ENCODE assay signal across 23 cellular contexts in genomic region chr12:128190052-128190451, GRCh38.
DNase-seq lines count a peak whose midpoint lies in the region; ATAC-seq, FAIRE-seq and TF ChIP-seq lines count a peak whose summit lies in the region.
"Had no signal": no experiment of that assay in that cellular context is flagged by ENCODE, and none has a peak within 500 bp of the region (broad histone marks: within the 10 kb centered on the region; RNA-seq: fewer than 3 reads in every experiment).

No MANE protein-coding gene starts in this region.

- no peaks in the 10 kb centered on the region; a peak in 1 of 7 replicates for H3K36me3 Mint-ChIP-seq in H9 (ENCODE audit: insufficient read depth in 1 of 3, low read depth in 3 of 3)
- no peaks in the 10 kb centered on the region for H3K36me3 Mint-ChIP-seq in neural progenitor cell
- H3K36me3 Mint-ChIP-seq: CD4-positive, CD25-positive, alpha-beta regulatory T cell; CD8-positive, alpha-beta T cell had no signal

- no CpG with 5 or more reads among the region's 10 CpGs for WGBS in H9 (ENCODE audit: extremely low coverage, insufficient read length, low lambda C conversion rate)
- WGBS in GM12878 (ENCODE audit: insufficient coverage, insufficient replicate concordance, low lambda C conversion rate, missing lambda C conversion rate): 76% methylated on average over 9 of the region's 10 CpGs
- 76% methylated on average over 9 of the region's 10 CpGs; no CpG with 5 or more reads in 1 of the 2 experiments for WGBS in H1 (ENCODE audit: extremely low coverage in 1 of 2, insufficient coverage in 1 of 2, insufficient read length in 1 of 2, insufficient replicate concordance in 2 of 2, low coverage in 1 of 2, low lambda C conversion rate in 2 of 2, missing lambda C conversion rate in 1 of 2), 2 experiments

- ATAC-seq in GM12878: no peak
- ATAC-seq in HG03175 (IDR thresholded peaks at IDR 0.05; ENCODE audit: unreplicated experiment): no peak
- ATAC-seq: CD8-positive, alpha-beta T cell had no signal

- intact Hi-C loops in GM12878 (cut with micrococcal nuclease; ENCODE audit: unreplicated experiment): no loop called here

- no peak overlapping the region for H2BK20ac ChIP-seq in H9 (ENCODE audit: low read depth, low read length, poor library complexity, severe bottlenecking)
- H2BK20ac ChIP-seq in H1 (ENCODE audit: low read length): no peak overlapping the region

- no peaks in the 10 kb centered on the region for H3K79me2 ChIP-seq in H9 (ENCODE audit: insufficient read depth, low read length)
- H3K79me2 ChIP-seq in GM12878 (ENCODE audit: control insufficient read depth, insufficient read depth, low read length): no peaks in the 10 kb centered on the region
- H3K79me2 ChIP-seq in H1 (ENCODE audit: control insufficient read depth in 1 of 2, insufficient read depth in 2 of 2, low read length in 2 of 2): no peaks in the 10 kb centered on the region
- no peaks in the 10 kb centered on the region for H3K79me2 ChIP-seq in neural progenitor cell (ENCODE audit: low read depth)

- no peak overlapping the region for H3T11ph ChIP-seq in H9 (ENCODE audit: low read length)

- H3K4me1 Mint-ChIP-seq in H9: peaks cover 2 to 7% of the 10 kb centered on the region in 2 experiments; a peak in 2 of 4 replicates
- H3K4me1 Mint-ChIP-seq in neural progenitor cell: no peaks in the 10 kb centered on the region
- H3K4me1 Mint-ChIP-seq: B cell; CD4-positive, CD25-positive, alpha-beta regulatory T cell had no signal

- DNase-seq in H9 (no peak), GM12878 (ENCODE audit: low read depth, low spot score) (no peak), H1 (ENCODE audit: low read depth in 1 of 2, low spot score in 2 of 2) (no peak), neural progenitor cell (ENCODE audit: low spot score) (no peak), Kasumi-1 (lab: John Stamatoyannopoulos, UW) (no peak), H4 (ENCODE audit: low spot score) (no peak)
- DNase-seq in stimulated activated CD4-positive, alpha-beta T cell treated with anti-CD3 and anti-CD28 coated beads, Interleukin-12 subunit alpha, Interleukin-12 subunit beta, amount 100 ng/mL, for 4 hours: no peak
- DNase-seq: Caco-2; CD4-positive, CD25-positive, alpha-beta regulatory T cell; CD8-positive, alpha-beta T cell; DMS153; DND-41; GOT3; HFFc6 had no signal

- H2BK5ac ChIP-seq in H9 (ENCODE audit: insufficient read length, low read length) (no peak overlapping the region), H1 (ENCODE audit: low read depth, low read length) (no peak overlapping the region)

- H2BK120ac ChIP-seq in H9 (ENCODE audit: low read depth, low read length, poor library complexity, severe bottlenecking) (no peak overlapping the region), H1 (replicated peaks; ENCODE audit: low read depth, low read length) (no peak overlapping the region)

- H3K27ac Mint-ChIP-seq in H9: no peak overlapping the region
- H3K27ac Mint-ChIP-seq in neural progenitor cell: no peak overlapping the region
- H3K27ac Mint-ChIP-seq: B cell; CD4-positive, CD25-positive, alpha-beta regulatory T cell; CD8-positive, alpha-beta T cell; HFFc6 had no signal

- no peaks in the 10 kb centered on the region for H3F3A ChIP-seq in neural progenitor cell (ENCODE audit: low read depth)

- TF ChIP-seq CTCF in H9 (conservative IDR thresholded peaks at IDR 0.05) (no peak), GM12878 (IDR thresholded peaks at IDR 0.05 in 2 of 3, conservative IDR thresholded peaks at IDR 0.05 in 1 of 3; ENCODE audit: control insufficient read depth in 2 of 3, extremely low read depth in 1 of 3, insufficient read depth in 1 of 3, low read depth in 3 of 3, low read length in 3 of 3) (no peak), H1 (IDR thresholded peaks at IDR 0.05; ENCODE audit: control extremely low read depth in 1 of 3, insufficient read depth in 1 of 3, low read depth in 1 of 3, low read length in 3 of 3) (no peak), neural progenitor cell (IDR thresholded peaks at IDR 0.05) (no peak)

- TF ChIP-seq EP300 in GM12878 (IDR thresholded peaks at IDR 0.05; ENCODE audit: borderline replicate concordance in 1 of 2, control insufficient read depth in 1 of 2, low read depth in 2 of 2, low read length in 2 of 2) (no peak), H1 (IDR thresholded peaks at IDR 0.05; ENCODE audit: borderline replicate concordance in 1 of 2, low read depth in 2 of 2, low read length in 2 of 2) (no peak)

- H3K4me3 Mint-ChIP-seq in H9: no peak overlapping the region
- H3K4me3 Mint-ChIP-seq in neural progenitor cell: no peak overlapping the region
- H3K4me3 Mint-ChIP-seq: B cell; CD4-positive, CD25-positive, alpha-beta regulatory T cell; CD8-positive, alpha-beta T cell; HFFc6 had no signal

- H3K9me3 Mint-ChIP-seq in H9: peaks cover 8 to 9% of the 10 kb centered on the region in 2 experiments; a peak in 4 of 5 replicates
- no peaks in the 10 kb centered on the region for H3K9me3 Mint-ChIP-seq in neural progenitor cell

- H2AK5ac ChIP-seq in H9 (ENCODE audit: insufficient read length, low read length): no peak overlapping the region
- H2AK5ac ChIP-seq in H1 (ENCODE audit: low read depth, low read length): peak overlapping the region; percentile 66; the same call in 1 of the 2 replicates

- H3K27me3 ChIP-seq in H9 (ENCODE audit: insufficient read depth, low read length): no peaks in the 10 kb centered on the region
- H3K27me3 ChIP-seq in GM12878 (replicated peaks in 1 of 2; ENCODE audit: control insufficient read depth in 2 of 2, insufficient read depth in 2 of 2, low read length in 1 of 2): no peaks in the 10 kb centered on the region
- H3K27me3 ChIP-seq in H1 (replicated peaks in 1 of 4; ENCODE audit: control insufficient read depth in 3 of 4, extremely low read depth in 1 of 4, insufficient read depth in 3 of 4, low read length in 3 of 4): no peaks in the 10 kb centered on the region
- H3K27me3 ChIP-seq in neural progenitor cell: peaks cover 5% of the 10 kb centered on the region
- H3K27me3 ChIP-seq: BLaER1 had no signal

- H3K9me3 ChIP-seq in H9 (ENCODE audit: control insufficient read depth, low read depth, low read length) (no peaks in the 10 kb centered on the region), GM12878 (replicated peaks; ENCODE audit: control insufficient read depth, insufficient read depth, low read length) (no peaks in the 10 kb centered on the region; the same call in 2 of the 3 replicates), H1 (ENCODE audit: insufficient read depth in 2 of 2, low read depth in 1 of 2, low read length in 1 of 2) (0 out of 4 replicates have a peak, but pooled peaks cover 6 to 10% of the 10 kb centered on the region in 2 experiments), neural progenitor cell (ENCODE audit: low read depth) (no peaks in the 10 kb centered on the region)
- H3K9me3 ChIP-seq: Caco-2, HAP-1 had no signal

- H3K18ac ChIP-seq in H9 (ENCODE audit: insufficient read length, low read depth, low read length) (peak overlapping the region; percentile 16), H1 (ENCODE audit: extremely low read depth, low read length) (peak overlapping the region; percentile 25; the same call in 1 of the 2 replicates)

- TF ChIP-seq POLR2A in GM12878 (IDR thresholded peaks at IDR 0.05; ENCODE audit: low read depth, low read length) (no peak), H1 (IDR thresholded peaks at IDR 0.05; ENCODE audit: control extremely low read depth in 1 of 2, low read depth in 2 of 2, low read length in 2 of 2) (no peak)

- H3K79me1 ChIP-seq in H9 (ENCODE audit: insufficient read depth, low read depth, low read length, poor library complexity, severe bottlenecking) (no peaks in the 10 kb centered on the region), H1 (ENCODE audit: low read depth, low read length) (no peaks in the 10 kb centered on the region)

- TF ChIP-seq RAD21 in GM12878 (IDR thresholded peaks at IDR 0.05; ENCODE audit: insufficient read depth, low read depth, low read length) (no peak), H1 (IDR thresholded peaks at IDR 0.05 in 1 of 2, conservative IDR thresholded peaks at IDR 0.05 in 1 of 2; ENCODE audit: low read depth in 2 of 2, low read length in 2 of 2) (no peak)

- BruUV-seq in GM12878 (replicated peaks; lab: Mats Ljungman, UMichigan): no TSS peak

- H3K9ac ChIP-seq in H9 (ENCODE audit: extremely low read depth, insufficient read length, low read length) (no peak overlapping the region), GM12878 (ENCODE audit: control insufficient read depth, insufficient read depth, low read length) (no peak overlapping the region), H1 (replicated peaks in 1 of 4; ENCODE audit: extremely low read depth in 1 of 4, low read depth in 3 of 4, low read length in 3 of 4) (no peak overlapping the region), neural progenitor cell (no peak overlapping the region)
- H3K9ac ChIP-seq: BLaER1 had no signal

- H2BK15ac ChIP-seq in H9 (ENCODE audit: low read depth, low read length): no peak overlapping the region
- no peak overlapping the region for H2BK15ac ChIP-seq in H1 (ENCODE audit: low read length)

- H4K8ac ChIP-seq in H9 (replicated peaks; ENCODE audit: insufficient read length, low read depth, low read length) (no peak overlapping the region), H1 (ENCODE audit: extremely low read depth, insufficient read depth, low read length) (no peak overlapping the region)

- CTCF ChIA-PET in GM12878 (lab: Yijun Ruan, JAX): no interaction called here
- CTCF ChIA-PET in H1 (lab: Charles Lee; ENCODE audit: partially characterized antibody): interaction anchor here (0.5 to 2.0 kb wide), 31 partner anchors 9 to 479 kb away, joined by 3 to 13 read pairs (median 4); no protein-coding TSS in a partner anchor

- no peak overlapping the region for H4K91ac ChIP-seq in H9 (ENCODE audit: insufficient read length, low read depth, low read length)
- no peak overlapping the region for H4K91ac ChIP-seq in H1 (replicated peaks; ENCODE audit: insufficient read length, low read length)

- H3K36me3 ChIP-seq in GM12878 (ENCODE audit: control insufficient read depth in 2 of 2, insufficient read depth in 2 of 2, low read length in 1 of 2) (no peaks in the 10 kb centered on the region), H1 (ENCODE audit: control insufficient read depth in 2 of 4, insufficient read depth in 4 of 4, low read length in 3 of 4) (no peaks in the 10 kb centered on the region), neural progenitor cell (no peaks in the 10 kb centered on the region)
- H3K36me3 ChIP-seq: BLaER1, HAP-1 had no signal

- H3K4ac ChIP-seq in H9 (ENCODE audit: low read depth, low read length): no peak overlapping the region
- no peak overlapping the region for H3K4ac ChIP-seq in H1 (replicated peaks; ENCODE audit: insufficient read length, low read depth, low read length)

- in situ Hi-C loops in GM12878 (cut with MboI): no loop called here

- H2BK12ac ChIP-seq in H9 (ENCODE audit: insufficient read length, low read depth, low read length) (no peak overlapping the region), H1 (ENCODE audit: low read depth, low read length) (peak overlapping the region; percentile 68; the same call in 1 of the 2 replicates)

- H3K14ac ChIP-seq in H9 (ENCODE audit: insufficient read depth, low read length) (no peak overlapping the region), H1 (ENCODE audit: insufficient read length) (no peak overlapping the region)

- H2AFZ ChIP-seq in H9 (ENCODE audit: low read length) (no peak overlapping the region), GM12878 (ENCODE audit: control insufficient read depth, low read depth, low read length) (no peak overlapping the region), H1 (ENCODE audit: low read length) (0 out of 2 replicates have a peak overlapping the region, but pooled peaks have one; percentile 4), neural progenitor cell (replicated peaks) (peak overlapping the region; percentile 64)

- POLR2A ChIA-PET in GM12878 (lab: Charles Lee): no interaction called here
- POLR2A ChIA-PET in H1 (lab: Charles Lee; ENCODE audit: partially characterized antibody): no interaction called here

- H3K23me2 ChIP-seq in H9 (ENCODE audit: insufficient read length, low read depth, low read length, poor library complexity, severe bottlenecking): no peaks in the 10 kb centered on the region
- H3K23me2 ChIP-seq in H1 (ENCODE audit: low read depth, low read length): peaks cover 10% of the 10 kb centered on the region; the same call in 1 of the 2 replicates

- no peak overlapping the region for H3K23ac ChIP-seq in H9 (ENCODE audit: insufficient read length, low read depth, low read length)
- H3K23ac ChIP-seq in H1 (ENCODE audit: insufficient read length): no peak overlapping the region

- H3K27ac ChIP-seq in H9 (ENCODE audit: insufficient read length, low read depth, low read length): no peak overlapping the region
- no peak overlapping the region for H3K27ac ChIP-seq in GM12878 (ENCODE audit: control insufficient read depth, insufficient read depth)
- H3K27ac ChIP-seq in H1 (ENCODE audit: low read depth, low read length): no peak overlapping the region
- no peak overlapping the region for H3K27ac ChIP-seq in neural progenitor cell
- H3K27ac ChIP-seq: 22Rv1, BLaER1, C4-2B had no signal

- no peak overlapping the region for H3K4me2 ChIP-seq in H9 (ENCODE audit: insufficient read depth, insufficient read length, low read length)
- no peak overlapping the region for H3K4me2 ChIP-seq in GM12878 (ENCODE audit: control insufficient read depth, insufficient read depth)
- H3K4me2 ChIP-seq in H1 (ENCODE audit: insufficient read depth in 1 of 2, low read depth in 2 of 2, low read length in 2 of 2): peak overlapping the region in 1 of 2 experiments; percentile 53; a peak in 2 of 4 replicates
- no peak overlapping the region for H3K4me2 ChIP-seq in neural progenitor cell
- H3K4me2 ChIP-seq: BLaER1 had no signal

- H3K4me3 ChIP-seq in GM12878 (no peak overlapping the region), H1 (ENCODE audit: extremely low read depth in 1 of 4, insufficient read depth in 2 of 4, low read depth in 3 of 4, low read length in 4 of 4) (no peak overlapping the region), neural progenitor cell (no peak overlapping the region)
- H3K4me3 ChIP-seq: BLaER1, HAP-1 had no signal

- H4K20me1 ChIP-seq in H9 (ENCODE audit: control insufficient read depth, insufficient read depth, insufficient read length) (no peaks in the 10 kb centered on the region), GM12878 (ENCODE audit: control insufficient read depth, insufficient read depth) (no peaks in the 10 kb centered on the region), H1 (replicated peaks in 1 of 2; ENCODE audit: control insufficient read depth in 1 of 2, insufficient read depth in 2 of 2, low read length in 2 of 2) (no peaks in the 10 kb centered on the region), neural progenitor cell (ENCODE audit: low read depth) (no peaks in the 10 kb centered on the region)
- H4K20me1 ChIP-seq: BLaER1 had no signal

- RAD21 ChIA-PET in GM12878 (lab: Charles Lee; ENCODE audit: unreplicated experiment): no interaction called here

- peaks cover 5% of the 10 kb centered on the region for H3K27me3 Mint-ChIP-seq in H9 (ENCODE audit: low read depth)
- H3K27me3 Mint-ChIP-seq in neural progenitor cell (ENCODE audit: insufficient read depth, low read depth): no peaks in the 10 kb centered on the region
- H3K27me3 Mint-ChIP-seq: B cell; CD4-positive, CD25-positive, alpha-beta regulatory T cell had no signal

- H3K4me1 ChIP-seq in H9 (ENCODE audit: insufficient read depth, low read length): no peaks in the 10 kb centered on the region
- no peaks in the 10 kb centered on the region for H3K4me1 ChIP-seq in GM12878 (ENCODE audit: control insufficient read depth, insufficient read depth, low read length)
- H3K4me1 ChIP-seq in H1 (replicated peaks in 1 of 4; ENCODE audit: control insufficient read depth in 3 of 4, insufficient read depth in 4 of 4, low read length in 3 of 4): no peaks in the 10 kb centered on the region
- peaks cover 4% of the 10 kb centered on the region for H3K4me1 ChIP-seq in neural progenitor cell
- H3K4me1 ChIP-seq: BLaER1, Caco-2, HAP-1 had no signal

- H4K5ac ChIP-seq in H9 (ENCODE audit: insufficient read length, low read depth, low read length) (no peak overlapping the region), H1 (ENCODE audit: insufficient read length, low read depth, low read length) (no peak overlapping the region)

- FAIRE-seq in GM12878 (lab: Jason Lieb, UNC) (no peak), H1 (lab: Jason Lieb, UNC) (no peak)
- FAIRE-seq: A204.1, G401.6, GM18507 had no signal

- H3K56ac ChIP-seq in H9 (ENCODE audit: insufficient read length, low read depth, low read length) (no peak overlapping the region), H1 (replicated peaks; ENCODE audit: insufficient read length, low read depth, low read length) (peak overlapping the region; percentile 70)

- SMC1A ChIA-PET in GM12878 (lab: Charles Lee; ENCODE audit: uncharacterized antibody, unreplicated experiment): no interaction called here

Comparison
In these comparisons a context has a peak if more than half of its experiments do, and no peak if none do; other contexts are left out.
1. H2AFZ ChIP-seq: peak in H1 (single experiment) and neural progenitor cell (single experiment); none in H9 (single experiment) and GM12878 (single experiment).